ENCODE assay signal across 25 cellular contexts in the genomic region with DNA sequence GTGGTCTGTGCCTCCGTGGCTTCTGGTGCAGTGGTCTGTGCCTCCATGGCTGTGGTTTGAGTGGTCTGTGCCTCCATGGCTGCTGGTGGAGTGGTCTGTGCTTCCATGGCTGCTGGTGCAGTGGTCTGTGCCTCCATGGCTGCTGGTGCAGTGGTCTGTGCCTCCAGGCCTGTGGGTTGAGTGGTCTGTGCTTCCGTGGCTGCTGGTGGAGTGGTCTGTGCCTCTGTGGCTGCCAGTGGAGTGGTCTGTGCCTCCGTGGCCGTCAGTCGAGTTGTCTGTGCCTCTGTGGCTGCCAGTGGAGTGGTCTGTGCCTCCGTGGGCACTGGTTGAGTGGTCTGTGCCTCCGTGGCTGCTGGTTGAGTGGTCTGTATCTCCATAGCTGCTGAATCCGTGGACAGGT. TPM values are rescaled to one million over a fixed set of nuclear protein-coding genes. Genes with fewer than 3 reads are reported as not detected.
DNase-seq lines count a peak whose midpoint lies in the region; ATAC-seq and TF ChIP-seq lines count a peak whose summit lies in the region.
"Had no signal": no experiment of that assay in that cellular context is flagged by ENCODE, and none has a peak within 500 bp of the region (broad histone marks: within the 10 kb centered on the region; RNA-seq: fewer than 3 reads in every experiment).

No MANE protein-coding gene starts in this region.

- ATAC-seq in T-helper 17 cell (no peak), HG03442 (IDR thresholded peaks at IDR 0.05; ENCODE audit: unreplicated experiment) (no peak)
- ATAC-seq: Right ventricle myocardium inferior had no signal

- H3K18ac ChIP-seq in neuronal stem cell (ENCODE audit: low read length) = peak overlapping the region; percentile 30

- peak overlapping the region; percentile 16 for H3K23ac ChIP-seq in neuronal stem cell (ENCODE audit: low read depth, low read length, poor library complexity)

- H3K79me1 ChIP-seq in neuronal stem cell (ENCODE audit: low read depth, low read length) = no peaks in the 10 kb centered on the region

- peaks cover 55 to 78% of the 10 kb centered on the region in 2 donors for H3K36me3 Mint-ChIP-seq in CD4-positive, alpha-beta memory T cell
- H3K36me3 Mint-ChIP-seq in T-helper 17 cell (ENCODE audit: low read depth) (peaks cover 14% of the 10 kb centered on the region), endothelial cell (ENCODE audit: low read depth, unreplicated experiment) (no peaks in the 10 kb centered on the region)
- H3K36me3 Mint-ChIP-seq in activated CD4-positive, alpha-beta memory T cell treated with anti-CD3 and anti-CD28 coated beads, Interleukin-2, amount 10 ng/mL, durations not matched to agents 7 days and 5 days (ENCODE audit: low read depth) = peaks cover 85% of the 10 kb centered on the region

- H4K91ac ChIP-seq in neuronal stem cell (ENCODE audit: low read depth, low read length, poor library complexity) = peak overlapping the region; percentile 30

- H3K9me3 ChIP-seq in CD4-positive, alpha-beta memory T cell (ENCODE audit: control insufficient read depth in 1 of 2, low read length in 2 of 2) = no peaks in the 10 kb centered on the region
- no peaks in the 10 kb centered on the region for H3K9me3 ChIP-seq in T-helper 17 cell (ENCODE audit: control insufficient read depth, low read length, poor library complexity, severe bottlenecking)
- H3K9me3 ChIP-seq in neuronal stem cell (replicated peaks in 1 of 2; ENCODE audit: control insufficient read depth in 2 of 2, insufficient read depth in 1 of 2, low read depth in 1 of 2, low read length in 2 of 2) = no peaks in the 10 kb centered on the region
- H3K9me3 ChIP-seq: right lobe of liver, suprapubic skin had no signal

- peaks cover 66% of the 10 kb centered on the region for H3K36me3 ChIP-seq in CD4-positive, alpha-beta memory T cell (ENCODE audit: insufficient read depth, low read length)
- H3K36me3 ChIP-seq in neuronal stem cell (replicated peaks in 1 of 2; ENCODE audit: control insufficient read depth in 2 of 2, insufficient read depth in 2 of 2, low read length in 2 of 2) = no peaks in the 10 kb centered on the region
- H3K36me3 ChIP-seq: right lobe of liver, suprapubic skin had no signal

- peaks cover 93% of the 10 kb centered on the region for H3K4me1 ChIP-seq in CD4-positive, alpha-beta memory T cell (ENCODE audit: insufficient read depth, low read length)
- H3K4me1 ChIP-seq in neuronal stem cell (ENCODE audit: control insufficient read depth in 2 of 2, insufficient read depth in 1 of 2, low read depth in 1 of 2, low read length in 2 of 2) = peaks cover 10 to 25% of the 10 kb centered on the region in 2 donors
- H3K4me1 ChIP-seq: right lobe of liver had no signal

- peaks cover 46 to 87% (median 65%) of the 10 kb centered on the region in 4 donors for H3K4me1 Mint-ChIP-seq in CD4-positive, alpha-beta memory T cell
- H3K4me1 Mint-ChIP-seq in T-helper 17 cell (peaks cover 52% of the 10 kb centered on the region), endothelial cell (ENCODE audit: unreplicated experiment) (peaks cover 32% of the 10 kb centered on the region)
- peaks cover 79% of the 10 kb centered on the region for H3K4me1 Mint-ChIP-seq in activated CD4-positive, alpha-beta memory T cell treated with anti-CD3 and anti-CD28 coated beads, Interleukin-2, amount 10 ng/mL, durations not matched to agents 7 days and 5 days

- peak overlapping the region; percentile 71 for H2BK15ac ChIP-seq in neuronal stem cell (ENCODE audit: low read length)

- H2BK5ac ChIP-seq in neuronal stem cell (ENCODE audit: low read length) = no peak overlapping the region

- no peak overlapping the region for H3K4me3 Mint-ChIP-seq in CD4-positive, alpha-beta memory T cell
- H3K4me3 Mint-ChIP-seq in T-helper 17 cell (no peak overlapping the region), endothelial cell (ENCODE audit: unreplicated experiment) (peak overlapping the region; percentile 56)
- no peak overlapping the region for H3K4me3 Mint-ChIP-seq in activated CD4-positive, alpha-beta memory T cell treated with anti-CD3 and anti-CD28 coated beads, Interleukin-2, amount 10 ng/mL, durations not matched to agents 7 days and 5 days
- H3K4me3 Mint-ChIP-seq: T-helper 2 cell treated with Interferon-gamma antibody and Interleukin-4, amounts not matched to agents 5 μg/mL and 100 μg/mL, for 36 hours had no signal

- peak overlapping the region; percentile 52 for H3K27ac ChIP-seq in CD4-positive, alpha-beta memory T cell (ENCODE audit: low read depth, low read length)
- peak overlapping the region; percentile 21 for H3K27ac ChIP-seq in neuronal stem cell (replicated peaks; ENCODE audit: low read length)
- H3K27ac ChIP-seq: C4-2B, PC-9, right lobe of liver, suprapubic skin had no signal

- peak overlapping the region; percentile 22 to 99 (median 81) for H3K27ac Mint-ChIP-seq in CD4-positive, alpha-beta memory T cell
- H3K27ac Mint-ChIP-seq in T-helper 17 cell = peak overlapping the region; percentile 98
- peak overlapping the region; percentile 91 for H3K27ac Mint-ChIP-seq in endothelial cell (ENCODE audit: unreplicated experiment)
- no peak overlapping the region for H3K27ac Mint-ChIP-seq in activated CD4-positive, alpha-beta memory T cell treated with anti-CD3 and anti-CD28 coated beads, Interleukin-2, amount 10 ng/mL, durations not matched to agents 7 days and 5 days
- H3K27ac Mint-ChIP-seq: progenitor cell of endocrine pancreas; T-helper 2 cell treated with Interferon-gamma antibody and Interleukin-4, amounts not matched to agents 5 μg/mL and 100 μg/mL, for 36 hours had no signal

- H3K9ac ChIP-seq in neuronal stem cell (ENCODE audit: low read depth, low read length, poor library complexity) = peak overlapping the region; percentile 26

- CTCF ChIA-PET in CD4-positive, alpha-beta memory T cell (lab: Charles Lee; ENCODE audit: partially characterized antibody) = no interaction called here
- CTCF ChIA-PET in activated CD4-positive, alpha-beta memory T cell treated with anti-CD3 and anti-CD28 coated beads, Interleukin-2, amount 10 ng/mL, durations not matched to agents 7 days and 5 days (lab: Charles Lee) = interaction anchor here (1.0 kb wide), 1 partner anchor 41 kb away, joined by 3 read pairs; no protein-coding TSS in a partner anchor

- H3K27me3 Mint-ChIP-seq in CD4-positive, alpha-beta memory T cell = no peaks in the 10 kb centered on the region
- H3K27me3 Mint-ChIP-seq in T-helper 17 cell = no peaks in the 10 kb centered on the region
- peaks cover 12% of the 10 kb centered on the region for H3K27me3 Mint-ChIP-seq in endothelial cell (ENCODE audit: unreplicated experiment)
- H3K27me3 Mint-ChIP-seq in activated CD4-positive, alpha-beta memory T cell treated with anti-CD3 and anti-CD28 coated beads, Interleukin-2, amount 10 ng/mL, durations not matched to agents 7 days and 5 days = no peaks in the 10 kb centered on the region

- H3K4me3 ChIP-seq in CD4-positive, alpha-beta memory T cell (ENCODE audit: low read length in 2 of 2) = no peak overlapping the region
- no peak overlapping the region for H3K4me3 ChIP-seq in neuronal stem cell (ENCODE audit: low read length in 2 of 2)
- H3K4me3 ChIP-seq: PC-9, right lobe of liver, suprapubic skin had no signal

- TF ChIP-seq CTCF in endothelial cell (IDR thresholded peaks at IDR 0.05; ENCODE audit: unreplicated experiment) = no peak

- no CpG with 5 or more reads among the region's 8 CpGs for WGBS in neuronal stem cell (ENCODE audit: extremely low coverage in 2 of 2, insufficient read length in 2 of 2, insufficient replicate concordance in 1 of 2), 2 donors

- H3K27me3 ChIP-seq in CD4-positive, alpha-beta memory T cell (ENCODE audit: insufficient read depth, low read length) = no peaks in the 10 kb centered on the region
- no peaks in the 10 kb centered on the region for H3K27me3 ChIP-seq in neuronal stem cell (ENCODE audit: control insufficient read depth in 3 of 3, insufficient read depth in 3 of 3, low read depth in 1 of 3, low read length in 3 of 3)
- H3K27me3 ChIP-seq: right lobe of liver, suprapubic skin had no signal

- H2BK120ac ChIP-seq in neuronal stem cell (ENCODE audit: low read depth, low read length) = peak overlapping the region; percentile 22

- intact Hi-C loops in CD4-positive, alpha-beta memory T cell (cut with micrococcal nuclease) = no loop called here

- no peak overlapping the region for H2AFZ ChIP-seq in neuronal stem cell (ENCODE audit: low read length)
- H2AFZ ChIP-seq: PC-9 had no signal

- DNase-seq in CD4-positive, alpha-beta memory T cell = no peak
- DNase-seq in T-helper 17 cell = no peak
- no peak for DNase-seq in endothelial cell (ENCODE audit: low spot score)
- no peak for DNase-seq in neuronal stem cell (ENCODE audit: low spot score)
- no peak for DNase-seq in activated CD4-positive, alpha-beta memory T cell treated with anti-CD3 and anti-CD28 coated beads, Interleukin-2, amount 10 ng/mL, durations not matched to agents 7 days and 5 days
- DNase-seq in HT-29 (ENCODE audit: low spot score) = no peak
- DNase-seq: activated CD4-positive, alpha-beta T cell treated with anti-CD3 and anti-CD28 coated beads for 4 hours; cerebellar nuclear complex; DMS153; KBM-7; NCI-H1105 treated with DMSO at 0.1 percent for 48 hours; NCI-H2081; NCI-H2227 treated with DMSO at 0.1 percent for 48 hours; NCI-H526 treated with DMSO at 0.1 percent for 48 hours; PC-9; right lobe of liver; stimulated activated CD4-positive, alpha-beta T cell treated with anti-CD3 and anti-CD28 coated beads, Interleukin-2, amount 100 ng/mL, for 48 hours had no signal

- no peak overlapping the region for H3K4ac ChIP-seq in neuronal stem cell (ENCODE audit: low read length)

- no peak overlapping the region for H3K4me2 ChIP-seq in neuronal stem cell (ENCODE audit: insufficient read depth, low read length, poor library complexity, severe bottlenecking)
- H3K4me2 ChIP-seq: PC-9 had no signal

- H2BK12ac ChIP-seq in neuronal stem cell (ENCODE audit: low read length) = peak overlapping the region; percentile 18

- POLR2A ChIA-PET in CD4-positive, alpha-beta memory T cell (lab: Charles Lee; ENCODE audit: partially characterized antibody) = interaction anchor here (1.7 to 9.9 kb wide), 2 partner anchors 7 to 23 kb away, joined by 9 to 310 read pairs; a partner anchor contains a TSS
- POLR2A ChIA-PET in activated CD4-positive, alpha-beta memory T cell treated with anti-CD3 and anti-CD28 coated beads, Interleukin-2, amount 10 ng/mL, durations not matched to agents 7 days and 5 days (lab: Charles Lee) = interaction anchor here (1.1 kb wide), 1 partner anchor 9 kb away, joined by 4 read pairs; no protein-coding TSS in a partner anchor

- no peak overlapping the region for H4K8ac ChIP-seq in neuronal stem cell (ENCODE audit: low read depth, low read length)

- H3K9me3 Mint-ChIP-seq in CD4-positive, alpha-beta memory T cell = no peaks in the 10 kb centered on the region
- no peaks in the 10 kb centered on the region for H3K9me3 Mint-ChIP-seq in endothelial cell (ENCODE audit: unreplicated experiment)
- H3K9me3 Mint-ChIP-seq in activated CD4-positive, alpha-beta memory T cell treated with anti-CD3 and anti-CD28 coated beads, Interleukin-2, amount 10 ng/mL, durations not matched to agents 7 days and 5 days = no peaks in the 10 kb centered on the region
- H3K9me3 Mint-ChIP-seq: T-helper 2 cell treated with Interferon-gamma antibody and Interleukin-4, amounts not matched to agents 5 μg/mL and 100 μg/mL, for 36 hours had no signal

- peak overlapping the region; percentile 35 for H2AK5ac ChIP-seq in neuronal stem cell (ENCODE audit: low read depth, low read length)

- no peak overlapping the region for H3K14ac ChIP-seq in neuronal stem cell (ENCODE audit: low read length)

RNA-seq across cellular contexts. Expression of a gene that starts 10.1 kb away (rescaled TPM):
- 100 to 1,000 TPM; 175 to 176 TPM for total RNA-seq in CD4-positive, alpha-beta memory T cell
- 100 to 1,000 TPM; 485 to 781 TPM for polyA plus RNA-seq in CD4-positive, alpha-beta memory T cell
- 100 to 1,000 TPM in 1 of 2 donors, 10 to 100 TPM in 1; 91.3 to 131 TPM for total RNA-seq in T-helper 17 cell
- 1.6 TPM for total RNA-seq in endothelial cell (ENCODE audit: unreplicated experiment)
- polyA plus RNA-seq in neuronal stem cell (2013, experiment 1 of 2) = 0.11 TPM
- 0.15 TPM for polyA plus RNA-seq in neuronal stem cell (2013, experiment 2 of 2)
- total RNA-seq in activated CD4-positive, alpha-beta memory T cell treated with anti-CD3 and anti-CD28 coated beads, Interleukin-2, amount 10 ng/mL, durations not matched to agents 7 days and 5 days = 100 to 1,000 TPM; 289 to 301 TPM
- total RNA-seq in HT-29 (2014; rRNA removed; shearing (Covaris generic)) = not detected in 2 replicates
- total RNA-seq: progenitor cell of endocrine pancreas had no signal

RNA-seq across cellular contexts. Expression of a gene that starts 25.7 kb away (rescaled TPM):
- total RNA-seq in CD4-positive, alpha-beta memory T cell = under 1 TPM; 0.30 to 0.58 TPM
- under 1 TPM in 1 of 2 donors, not detected in 1; 0.42 TPM for polyA plus RNA-seq in CD4-positive, alpha-beta memory T cell
- total RNA-seq in T-helper 17 cell (1 to 10 TPM; 3.9 to 5.0 TPM), endothelial cell (ENCODE audit: unreplicated experiment) (0.36 TPM)
- polyA plus RNA-seq in neuronal stem cell (2013, experiment 1 of 2) = 0.68 TPM
- 0.73 TPM for polyA plus RNA-seq in neuronal stem cell (2013, experiment 2 of 2)
- total RNA-seq in activated CD4-positive, alpha-beta memory T cell treated with anti-CD3 and anti-CD28 coated beads, Interleukin-2, amount 10 ng/mL, durations not matched to agents 7 days and 5 days = 1 to 10 TPM in 1 of 2 experiments, under 1 TPM in 1; 0.80 to 1.0 TPM
- total RNA-seq in HT-29 (2014; rRNA removed; shearing (Covaris generic)) = not detected in 2 replicates
- total RNA-seq: MCF 10A, PC-9, progenitor cell of endocrine pancreas had no signal
- polyA plus RNA-seq: keratinocyte had no signal

Comparison
In these comparisons a context has a peak if more than half of its experiments do, and no peak if none do; other contexts are left out.
1. RNA of a gene that starts 10.1 kb away (total RNA-seq): 289 to 301 TPM in activated CD4-positive, alpha-beta memory T cell treated with anti-CD3 and anti-CD28 coated beads, Interleukin-2, amount 10 ng/mL, durations not matched to agents 7 days and 5 days, 175 to 176 TPM in CD4-positive, alpha-beta memory T cell and 91.3 to 131 TPM in T-helper 17 cell; 1.6 TPM in endothelial cell (single experiment) and not detected in HT-29; every median in the first group is over 10 times any median in the second.